14 cellular contexts compared by ENCODE assay signal in the genomic region with DNA sequence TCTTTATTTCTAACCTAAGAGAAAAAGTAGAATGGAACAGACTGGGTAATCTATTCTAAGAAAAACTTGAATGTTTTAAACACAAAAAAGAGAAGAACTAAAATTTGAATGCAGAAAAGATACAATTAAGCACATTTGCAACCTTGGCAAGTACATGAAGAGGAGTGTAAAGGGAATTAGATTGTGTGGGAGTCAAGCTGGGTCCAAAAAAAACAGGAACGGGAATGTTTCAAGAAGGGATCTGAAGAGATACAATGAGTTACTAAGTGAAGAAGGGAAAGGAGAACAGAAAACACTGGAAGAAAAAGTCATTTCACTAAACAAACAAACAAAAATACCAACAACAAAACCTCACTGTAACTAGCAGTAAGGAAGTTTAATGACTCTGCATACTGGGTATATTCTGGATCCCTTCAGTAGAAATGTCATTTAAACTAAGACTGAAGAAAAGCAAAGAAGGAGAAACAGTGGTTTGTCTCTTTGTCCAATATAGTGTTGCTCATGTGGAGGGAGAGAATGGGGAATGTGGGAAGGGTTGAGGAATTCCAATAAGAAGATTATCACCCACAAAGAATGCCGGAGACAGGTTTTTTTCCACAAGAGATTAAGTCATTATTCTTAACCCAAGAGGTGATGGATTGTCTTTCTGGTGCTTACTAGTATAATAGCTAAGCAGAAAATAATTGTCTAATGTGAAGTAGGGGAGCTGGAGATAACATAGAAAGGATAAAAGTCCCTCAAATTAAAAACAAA. TPM values are rescaled to one million over a fixed set of nuclear protein-coding genes. Genes with fewer than 3 reads are reported as not detected.
DNase-seq lines count a peak whose midpoint lies in the region; ATAC-seq and TF ChIP-seq lines count a peak whose summit lies in the region.
"Had no signal": no experiment of that assay in that cellular context is flagged by ENCODE, and none has a peak within 500 bp of the region (broad histone marks: within the 10 kb centered on the region; RNA-seq: fewer than 3 reads in every experiment).

No MANE protein-coding gene starts in this region.

- peaks cover 7% of the 10 kb centered on the region for H3F3A ChIP-seq in GM23248 (ENCODE audit: insufficient read depth)

- no peak overlapping the region for H3K4me2 ChIP-seq in GM23248 (ENCODE audit: unreplicated experiment)

- H3K9me3 ChIP-seq in CD4-positive, CD25-positive, alpha-beta regulatory T cell (ENCODE audit: control insufficient read depth in 2 of 2, low read length in 2 of 2): no peaks in the 10 kb centered on the region
- no peaks in the 10 kb centered on the region for H3K9me3 ChIP-seq in GM23248 (ENCODE audit: low read depth)

- no peak for DNase-seq in CD4-positive, CD25-positive, alpha-beta regulatory T cell
- DNase-seq in GM23248: peak; percentile 51
- DNase-seq in kidney glomerular epithelial cell (lab: John Stamatoyannopoulos, UW): peak; percentile 75
- no peak for DNase-seq in omental fat pad (ENCODE audit: low spot score)
- no peak for DNase-seq in activated naive CD4-positive, alpha-beta T cell treated with Interleukin-2 at 50 U/mL for 16 hours
- DNase-seq in NOMO-1 treated with dmso at 0.1 percent for 144 hours (lab: John Stamatoyannopoulos, UW; ENCODE audit: unreplicated experiment): no peak
- DNase-seq: activated CD8-positive, alpha-beta T cell treated with anti-CD3 and anti-CD28 coated beads, Interleukin-2, amount 10 ng/mL, durations not matched to agents 7 days and 5 days; NCI-H1694 treated with DMSO at 0.1 percent for 48 hours; NK-92 treated with Interleukin-12 subunit alpha and Interleukin-12 subunit beta, amount 100 ng/mL, for 24 hours had no signal

- no peak overlapping the region for H3K9ac ChIP-seq in GM23248

- no peaks in the 10 kb centered on the region for H3K79me2 ChIP-seq in GM23248 (ENCODE audit: insufficient read depth)

- H3K27me3 Mint-ChIP-seq in CD4-positive, CD25-positive, alpha-beta regulatory T cell: peaks cover 4% of the 10 kb centered on the region
- H3K27me3 Mint-ChIP-seq in activated T-helper 17 cell treated with anti-CD3 and anti-CD28 coated beads, Interleukin-2, amount 50 U/mL, for 72 hours: no peaks in the 10 kb centered on the region

- 6 to 12% methylated on average over 2 of the region's 2 CpGs for WGBS in GM23248 (ENCODE audit: low coverage in 1 of 2, low lambda C conversion rate in 2 of 2, missing lambda C conversion rate in 2 of 2), 2 experiments

- H3K36me3 Mint-ChIP-seq in CD4-positive, CD25-positive, alpha-beta regulatory T cell: no peaks in the 10 kb centered on the region
- no peaks in the 10 kb centered on the region for H3K36me3 Mint-ChIP-seq in activated T-helper 17 cell treated with anti-CD3 and anti-CD28 coated beads, Interleukin-2, amount 50 U/mL, for 72 hours (ENCODE audit: low read depth)
- H3K36me3 Mint-ChIP-seq: activated naive CD8-positive, alpha-beta T cell; CD8-positive, alpha-beta memory T cell had no signal

- no peak for ATAC-seq in CD4-positive, CD25-positive, alpha-beta regulatory T cell (ENCODE audit: low read depth in 2 of 2)
- peak; percentile 5 for ATAC-seq in activated T-helper 17 cell treated with anti-CD3 and anti-CD28 coated beads, Interleukin-2, amount 50 U/mL, for 72 hours (replicated peaks)
- no peak for ATAC-seq in omental fat pad (ENCODE audit: low FRiP score)
- no peak for ATAC-seq in GM19351 (IDR thresholded peaks at IDR 0.05; ENCODE audit: unreplicated experiment)
- ATAC-seq: activated CD8-positive, alpha-beta T cell treated with anti-CD3 and anti-CD28 coated beads, Interleukin-2, amount 10 ng/mL, durations not matched to agents 7 days and 5 days; K562 had no signal

- H3K27ac ChIP-seq in CD4-positive, CD25-positive, alpha-beta regulatory T cell (ENCODE audit: insufficient read depth, low read length, poor library complexity, severe bottlenecking): no peak overlapping the region
- H3K27ac ChIP-seq in GM23248: no peak overlapping the region

- no peak overlapping the region for H3K4me3 Mint-ChIP-seq in CD4-positive, CD25-positive, alpha-beta regulatory T cell
- peak overlapping the region; percentile 83 for H3K4me3 Mint-ChIP-seq in activated T-helper 17 cell treated with anti-CD3 and anti-CD28 coated beads, Interleukin-2, amount 50 U/mL, for 72 hours
- H3K4me3 Mint-ChIP-seq: activated CD8-positive, alpha-beta T cell treated with anti-CD3 and anti-CD28 coated beads, Interleukin-2, amount 10 ng/mL, durations not matched to agents 7 days and 5 days; activated naive CD8-positive, alpha-beta T cell had no signal

- no peaks in the 10 kb centered on the region for H4K20me1 ChIP-seq in GM23248 (ENCODE audit: insufficient read depth)

- peak overlapping the region; percentile 21 for H3K4me3 ChIP-seq in CD4-positive, CD25-positive, alpha-beta regulatory T cell (ENCODE audit: low read depth, low read length)
- no peak overlapping the region for H3K4me3 ChIP-seq in GM23248
- H3K4me3 ChIP-seq: K562 had no signal

- peaks cover 4 to 17% (median 11%) of the 10 kb centered on the region in 4 donors for H3K4me1 Mint-ChIP-seq in CD4-positive, CD25-positive, alpha-beta regulatory T cell
- peaks cover 40% of the 10 kb centered on the region for H3K4me1 Mint-ChIP-seq in activated T-helper 17 cell treated with anti-CD3 and anti-CD28 coated beads, Interleukin-2, amount 50 U/mL, for 72 hours

- H3K9me3 Mint-ChIP-seq in CD4-positive, CD25-positive, alpha-beta regulatory T cell: peaks cover 0 to 5% (median 1%) of the 10 kb centered on the region in 7 donors
- no peaks in the 10 kb centered on the region for H3K9me3 Mint-ChIP-seq in activated T-helper 17 cell treated with anti-CD3 and anti-CD28 coated beads, Interleukin-2, amount 50 U/mL, for 72 hours

- no peaks in the 10 kb centered on the region for H3K27me3 ChIP-seq in CD4-positive, CD25-positive, alpha-beta regulatory T cell (ENCODE audit: control insufficient read depth, insufficient read depth, low read length)
- no peaks in the 10 kb centered on the region for H3K27me3 ChIP-seq in GM23248 (replicated peaks; ENCODE audit: insufficient read depth)

- peak overlapping the region in 1 of 3 donors; percentile 60 for H3K27ac Mint-ChIP-seq in CD4-positive, CD25-positive, alpha-beta regulatory T cell
- peak overlapping the region; percentile 98 for H3K27ac Mint-ChIP-seq in activated T-helper 17 cell treated with anti-CD3 and anti-CD28 coated beads, Interleukin-2, amount 50 U/mL, for 72 hours
- H3K27ac Mint-ChIP-seq: activated CD8-positive, alpha-beta T cell treated with anti-CD3 and anti-CD28 coated beads, Interleukin-2, amount 10 ng/mL, durations not matched to agents 7 days and 5 days; activated naive CD8-positive, alpha-beta T cell had no signal

- TF ChIP-seq CTCF in omental fat pad (IDR thresholded peaks at IDR 0.05): no peak

- H2AFZ ChIP-seq in GM23248: no peak overlapping the region

- in situ Hi-C loops in GM23248 (cut with MboI): no loop called here

- no peaks in the 10 kb centered on the region for H3K4me1 ChIP-seq in CD4-positive, CD25-positive, alpha-beta regulatory T cell (ENCODE audit: control insufficient read depth, insufficient read depth, low read length, poor library complexity, severe bottlenecking)
- peaks cover 11% of the 10 kb centered on the region for H3K4me1 ChIP-seq in GM23248 (ENCODE audit: insufficient read depth)

- no peaks in the 10 kb centered on the region for H3K9me2 ChIP-seq in GM23248 (ENCODE audit: insufficient read depth)

- no peaks in the 10 kb centered on the region for H3K36me3 ChIP-seq in CD4-positive, CD25-positive, alpha-beta regulatory T cell (ENCODE audit: control insufficient read depth, insufficient read depth, low read length)
- H3K36me3 ChIP-seq in GM23248 (ENCODE audit: low read depth): no peaks in the 10 kb centered on the region

RNA-seq across cellular contexts. Expression of a gene that starts 50.4 kb away (rescaled TPM):
- 4.6 TPM for total RNA-seq in CD4-positive, CD25-positive, alpha-beta regulatory T cell
- under 1 TPM in 3 of 4 donors, not detected in 1; 0.15 to 0.22 (median 0.17) TPM for polyA plus RNA-seq in CD4-positive, CD25-positive, alpha-beta regulatory T cell
- 42.7 and 43.2 TPM in 2 replicates for total RNA-seq in GM23248 (2014; rRNA removed; shearing (Covaris generic))
- polyA plus RNA-seq in GM23248 (2016; fragmentation: Nextera tagmentation; extraction: Ambion mirVana): 11.6 and 13.0 TPM in 2 replicates
- 10 to 100 TPM; 14.5 to 23.0 TPM for total RNA-seq in activated T-helper 17 cell treated with anti-CD3 and anti-CD28 coated beads, Interleukin-2, amount 50 U/mL, for 72 hours
- 10 to 100 TPM; 23.4 to 80.1 (median 26.2) TPM for total RNA-seq in omental fat pad
- polyA plus RNA-seq: K562 had no signal

Comparison
In these comparisons a context has a peak if more than half of its experiments do, and no peak if none do; other contexts are left out.
1. DNase-seq: peak in GM23248 (single experiment) and kidney glomerular epithelial cell (single experiment); none in CD4-positive, CD25-positive, alpha-beta regulatory T cell (0 of 3), omental fat pad (single experiment), activated naive CD4-positive, alpha-beta T cell treated with Interleukin-2 at 50 U/mL for 16 hours (single experiment) and NOMO-1 treated with dmso at 0.1 percent for 144 hours (single experiment).